Comparison of ENCODE assay signal across 20 cellular contexts in the genomic region with DNA sequence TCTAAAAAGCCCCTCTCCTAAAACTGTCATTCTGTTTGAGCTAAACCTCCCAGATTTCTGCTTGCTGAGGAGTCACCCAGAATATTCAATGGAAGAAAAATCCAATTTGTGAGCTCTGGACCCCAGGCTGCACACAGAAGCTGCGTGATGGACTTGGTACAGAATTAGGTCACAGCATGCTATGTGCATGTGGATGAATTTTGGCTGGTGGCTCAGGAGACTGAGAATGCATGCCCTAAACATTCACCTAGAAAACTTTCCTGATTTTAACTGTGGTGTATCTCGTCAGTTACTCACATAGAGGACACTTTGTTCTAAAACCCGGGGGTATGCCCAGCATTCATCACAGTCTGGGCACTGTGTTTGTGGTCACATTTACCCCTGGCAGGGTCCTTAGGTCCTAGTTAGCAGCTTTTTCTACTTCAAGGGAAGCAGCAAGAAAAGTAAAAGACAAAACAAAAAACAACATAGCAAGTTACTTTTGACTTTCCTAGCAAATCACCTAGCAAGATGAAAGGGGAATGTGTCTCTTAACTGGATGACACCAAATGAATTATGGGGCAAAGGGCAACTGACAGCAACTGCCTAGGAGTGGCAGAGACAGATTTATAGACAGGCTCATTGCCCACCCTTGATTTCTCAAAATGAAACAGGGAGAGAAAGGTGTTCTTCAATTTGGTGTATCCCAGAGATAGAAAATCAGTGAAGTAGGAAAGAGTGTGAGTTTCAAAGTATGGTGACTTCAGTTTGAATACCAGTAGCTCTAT. TPM values are rescaled to one million over a fixed set of nuclear protein-coding genes. Genes with fewer than 3 reads are reported as not detected.
DNase-seq lines count a peak whose midpoint lies in the region; ATAC-seq and TF ChIP-seq lines count a peak whose summit lies in the region.
"Had no signal": no experiment of that assay in that cellular context is flagged by ENCODE, and none has a peak within 500 bp of the region (broad histone marks: within the 10 kb centered on the region; RNA-seq: fewer than 3 reads in every experiment).

No MANE protein-coding gene starts in this region.

- H3K27ac ChIP-seq in colonic mucosa (peak overlapping the region; percentile 88), transverse colon (peak overlapping the region; percentile 86 to 92 (median 88))
- H3K27ac ChIP-seq: cardiac muscle cell, HL-60 had no signal

- no peak for TF ChIP-seq EP300 in transverse colon (IDR thresholded peaks at IDR 0.05; ENCODE audit: low read depth)

- H3K9me3 ChIP-seq in colonic mucosa (no peaks in the 10 kb centered on the region), transverse colon (no peaks in the 10 kb centered on the region)
- H3K9me3 ChIP-seq: psoas muscle had no signal

- H3K36me3 ChIP-seq in colonic mucosa (no peaks in the 10 kb centered on the region), transverse colon (no peaks in the 10 kb centered on the region)
- H3K36me3 ChIP-seq: cardiac muscle cell had no signal

- H3K4me1 ChIP-seq in colonic mucosa (peaks cover 22% of the 10 kb centered on the region), transverse colon (peaks cover 14 to 55% (median 42%) of the 10 kb centered on the region in 4 donors)
- H3K4me1 ChIP-seq: psoas muscle had no signal

- no peak overlapping the region for H3K4me3 Mint-ChIP-seq in HFFc6
- no peak overlapping the region for H3K4me3 Mint-ChIP-seq in glutamatergic neuron (ENCODE audit: unreplicated experiment)
- H3K4me3 Mint-ChIP-seq: activated naive CD8-positive, alpha-beta T cell treated with anti-CD3 and anti-CD28 coated beads, Interleukin-2, amount 50 U/mL, for 24 hours; natural killer cell treated with Interleukin-12 subunit alpha and Interleukin-12 subunit beta and Interleukin-15 and Interleukin-18, amount 100 ng/mL, for 72 hours had no signal

- in situ Hi-C loops in transverse colon (cut with MboI; ENCODE audit: low pct_ligation_motif_present in 1 of 4, low pct_unique_long_range_greater_than_20kb in 1 of 4, low sequenced_read_pairs in 3 of 4), result loop anchor here in 2 of 4 donors (10.0 to 25.0 kb wide), 2 partner anchors 46 to 451 kb away; no protein-coding TSS in a partner anchor

- DNase-seq in HFFc6, result no peak
- peak; percentile 55 for DNase-seq in colonic mucosa
- DNase-seq in mesenteric fat pad (ENCODE audit: low spot score), result peak; percentile 60
- no peak for DNase-seq in transverse colon
- no peak for DNase-seq in NCI-H526 treated with DMSO at 0.1 percent for 48 hours (lab: John Stamatoyannopoulos, UW)
- DNase-seq in NCI-H524 (lab: John Stamatoyannopoulos, UW), result no peak
- no peak for DNase-seq in glutamatergic neuron
- DNase-seq: activated naive CD8-positive, alpha-beta T cell treated with anti-CD3 and anti-CD28 coated beads, Interleukin-2, amount 50 U/mL, for 24 hours; effector memory CD4-positive, alpha-beta T cell; KG1; OCI-M1; psoas muscle; stimulated activated naive CD4-positive, alpha-beta T cell; T-helper 2 cell had no signal

- no peak for TF ChIP-seq CTCF in HFFc6 (IDR thresholded peaks at IDR 0.05)
- no peak for TF ChIP-seq CTCF in colonic mucosa (IDR thresholded peaks at IDR 0.05)
- TF ChIP-seq CTCF in transverse colon (IDR thresholded peaks at IDR 0.05), result no peak
- no peak for TF ChIP-seq CTCF in glutamatergic neuron (IDR thresholded peaks at IDR 0.05; ENCODE audit: partially characterized antibody, unreplicated experiment)

- intact Hi-C loops in colonic mucosa (cut with DNase I) (no loop called here), transverse colon (cut with DNase I; ENCODE audit: low total_unique reads) (no loop called here)

- peak overlapping the region in 1 of 2 donors; percentile 48 for H3K9ac ChIP-seq in colonic mucosa (ENCODE audit: low read depth in 2 of 2, low read length in 2 of 2)

- H3K27me3 ChIP-seq in colonic mucosa (no peaks in the 10 kb centered on the region), transverse colon (no peaks in the 10 kb centered on the region)
- H3K27me3 ChIP-seq: cardiac muscle cell had no signal

- H3K4me1 Mint-ChIP-seq in HFFc6 (ENCODE audit: low read depth), result peaks cover 38% of the 10 kb centered on the region
- no peaks in the 10 kb centered on the region for H3K4me1 Mint-ChIP-seq in glutamatergic neuron (ENCODE audit: low read depth, unreplicated experiment)
- H3K4me1 Mint-ChIP-seq: activated naive CD8-positive, alpha-beta T cell treated with anti-CD3 and anti-CD28 coated beads, Interleukin-2, amount 50 U/mL, for 24 hours had no signal

- H3K4me3 ChIP-seq in colonic mucosa (no peak overlapping the region), transverse colon (no peak overlapping the region)
- H3K4me3 ChIP-seq: cardiac muscle cell, GM12878, psoas muscle had no signal

- no peaks in the 10 kb centered on the region for H3K9me3 Mint-ChIP-seq in HFFc6
- no peaks in the 10 kb centered on the region for H3K9me3 Mint-ChIP-seq in glutamatergic neuron (ENCODE audit: unreplicated experiment)
- H3K9me3 Mint-ChIP-seq: activated naive CD8-positive, alpha-beta T cell treated with anti-CD3 and anti-CD28 coated beads, Interleukin-2, amount 50 U/mL, for 24 hours; activated T-helper 2 cell treated with anti-CD3 and anti-CD28 coated beads, Interferon-gamma antibody, Interleukin-2, Interleukin-4, amounts not matched to agents 10 μg/mL and 5 μg/mL and 100 μg/mL, durations not matched to agents 14 hours and 24 hours and 36 hours; natural killer cell treated with Interleukin-12 subunit alpha and Interleukin-12 subunit beta and Interleukin-15 and Interleukin-18, amount 100 ng/mL, for 72 hours had no signal

- WGBS in transverse colon (ENCODE audit: low coverage in 1 of 2), 2 donors, result 45% methylated on average over 3 of the region's 3 CpGs; no CpG with 5 or more reads in 1 of the 2 donors

- H3K27me3 Mint-ChIP-seq in HFFc6 (ENCODE audit: insufficient read depth), result no peaks in the 10 kb centered on the region
- peaks cover 2% of the 10 kb centered on the region for H3K27me3 Mint-ChIP-seq in glutamatergic neuron (ENCODE audit: unreplicated experiment)
- H3K27me3 Mint-ChIP-seq: activated naive CD8-positive, alpha-beta T cell treated with anti-CD3 and anti-CD28 coated beads, Interleukin-2, amount 50 U/mL, for 24 hours had no signal

- peak overlapping the region; percentile 89; the same call in 1 of the 2 replicates for H3K27ac Mint-ChIP-seq in HFFc6
- H3K27ac Mint-ChIP-seq in glutamatergic neuron (ENCODE audit: unreplicated experiment), result no peak overlapping the region
- H3K27ac Mint-ChIP-seq: activated naive CD8-positive, alpha-beta T cell treated with anti-CD3 and anti-CD28 coated beads, Interleukin-2, amount 50 U/mL, for 24 hours; activated T-helper 2 cell treated with anti-CD3 and anti-CD28 coated beads, Interferon-gamma antibody, Interleukin-2, Interleukin-4, amounts not matched to agents 10 μg/mL and 5 μg/mL and 100 μg/mL, durations not matched to agents 14 hours and 24 hours and 36 hours; natural killer cell treated with Interleukin-12 subunit alpha and Interleukin-12 subunit beta and Interleukin-15 and Interleukin-18, amount 100 ng/mL, for 72 hours had no signal

- no peak for ATAC-seq in GM18909 (IDR thresholded peaks at IDR 0.05; ENCODE audit: poor library complexity, unreplicated experiment)
- ATAC-seq: activated naive CD8-positive, alpha-beta T cell treated with anti-CD3 and anti-CD28 coated beads, Interleukin-2, amount 50 U/mL, for 24 hours; GM12878; natural killer cell treated with Interleukin-12 subunit alpha and Interleukin-12 subunit beta and Interleukin-15 and Interleukin-18, amount 100 ng/mL, for 72 hours; psoas muscle had no signal

- no peak for TF ChIP-seq POLR2A in transverse colon (IDR thresholded peaks at IDR 0.05)

- H3K36me3 Mint-ChIP-seq in HFFc6 (ENCODE audit: low read depth), result no peaks in the 10 kb centered on the region
- H3K36me3 Mint-ChIP-seq in glutamatergic neuron (ENCODE audit: unreplicated experiment), result no peaks in the 10 kb centered on the region
- H3K36me3 Mint-ChIP-seq: natural killer cell treated with Interleukin-12 subunit alpha and Interleukin-12 subunit beta and Interleukin-15 and Interleukin-18, amount 100 ng/mL, for 72 hours had no signal

RNA-seq across cellular contexts. Expression of a gene that starts 8.3 kb away (rescaled TPM):
- 10 to 100 TPM in 1 of 6 experiments, 1 to 10 TPM in 5; 7.8 to 12.2 (median 8.6) TPM for total RNA-seq in HFFc6 (2021; fragmentation: NEBNext Ultra II Directional; extraction: Animal tissue kit (Norgen Biotek cat#: 25700))
- total RNA-seq in colonic mucosa (10 to 100 TPM; 36.9 to 64.1 TPM), mesenteric fat pad (10.6 TPM), transverse colon (100 to 1,000 TPM in 1 of 4 donors, 10 to 100 TPM in 3; 65.3 to 244 (median 77.3) TPM), glutamatergic neuron (ENCODE audit: unreplicated experiment) (5.1 TPM)

RNA-seq across cellular contexts. Expression of a gene that starts 25.6 kb away (rescaled TPM):
- not detected for total RNA-seq in HFFc6 (2021; fragmentation: NEBNext Ultra II Directional; extraction: Animal tissue kit (Norgen Biotek cat#: 25700))
- total RNA-seq in colonic mucosa (10 to 100 TPM; 12.4 to 30.7 TPM), mesenteric fat pad (not detected), transverse colon (10 to 100 TPM; 35.2 to 93.5 (median 76.0) TPM), glutamatergic neuron (ENCODE audit: unreplicated experiment) (0.12 TPM)
- total RNA-seq: cardiac muscle cell; natural killer cell treated with Interleukin-12 subunit alpha and Interleukin-12 subunit beta and Interleukin-15 and Interleukin-18, amount 100 ng/mL, for 72 hours; psoas muscle had no signal

RNA-seq across cellular contexts. Expression of a gene that starts 27.6 kb away (rescaled TPM):
- total RNA-seq in HFFc6 (2021; fragmentation: NEBNext Ultra II Directional; extraction: Animal tissue kit (Norgen Biotek cat#: 25700)), result under 1 TPM in 3 of 6 experiments, not detected in 3; 0.09 to 0.14 (median 0.12) TPM
- total RNA-seq in colonic mucosa (under 1 TPM; 0.64 to 0.69 TPM), mesenteric fat pad (not detected), transverse colon (under 1 TPM in 2 of 4 donors, not detected in 2; 0.27 to 0.79 TPM), glutamatergic neuron (ENCODE audit: unreplicated experiment) (0.69 TPM)
- total RNA-seq: activated T-helper 2 cell treated with anti-CD3 and anti-CD28 coated beads, Interferon-gamma antibody, Interleukin-2, Interleukin-4, amounts not matched to agents 10 μg/mL and 5 μg/mL and 100 μg/mL, durations not matched to agents 14 hours and 24 hours and 36 hours had no signal

RNA-seq across cellular contexts. Expression of a gene that starts 27.7 kb away (rescaled TPM):
- total RNA-seq in HFFc6 (2021; fragmentation: NEBNext Ultra II Directional; extraction: Animal tissue kit (Norgen Biotek cat#: 25700)), result 100 to 1,000 TPM; 501 to 678 (median 615) TPM
- total RNA-seq in colonic mucosa (100 to 1,000 TPM; 885 to 920 TPM), mesenteric fat pad (391 TPM), transverse colon (100 to 1,000 TPM; 117 to 311 (median 239) TPM), glutamatergic neuron (ENCODE audit: unreplicated experiment) (163 TPM)

RNA-seq across cellular contexts. Expression of a gene that starts 34.8 kb away (rescaled TPM):
- under 1 TPM; 0.09 to 0.51 (median 0.41) TPM for total RNA-seq in HFFc6 (2021; fragmentation: NEBNext Ultra II Directional; extraction: Animal tissue kit (Norgen Biotek cat#: 25700))
- total RNA-seq in colonic mucosa (1 to 10 TPM; 3.6 to 7.7 TPM), mesenteric fat pad (1.2 TPM), transverse colon (1 to 10 TPM in 3 of 4 donors, under 1 TPM in 1; 0.20 to 5.9 (median 5.1) TPM), glutamatergic neuron (ENCODE audit: unreplicated experiment) (2.5 TPM)

Comparison
In these comparisons a context has a peak if more than half of its experiments do, and no peak if none do; other contexts are left out.
1. DNase-seq: peak in colonic mucosa (single experiment) and mesenteric fat pad (single experiment); none in HFFc6 (single experiment), transverse colon (single experiment), NCI-H526 treated with DMSO at 0.1 percent for 48 hours (single experiment), NCI-H524 (0 of 2) and glutamatergic neuron (single experiment).
2. RNA of a gene that starts 25.6 kb away (total RNA-seq): 35.2 to 93.5 TPM in transverse colon and 12.4 to 30.7 TPM in colonic mucosa; 0.12 TPM in glutamatergic neuron (single experiment), not detected in HFFc6 and not detected in mesenteric fat pad (single experiment); every median in the first group is over 10 times any median in the second.